ENCODE assay signal across 18 cellular contexts in genomic region chr15:40449275-40449674, GRCh38. TPM values are rescaled to one million over a fixed set of nuclear protein-coding genes. Genes with fewer than 3 reads are reported as not detected.
DNase-seq lines count a peak whose midpoint lies in the region; ATAC-seq and TF ChIP-seq lines count a peak whose summit lies in the region.
"Had no signal": no experiment of that assay in that cellular context is flagged by ENCODE, and none has a peak within 500 bp of the region (broad histone marks: within the 10 kb centered on the region; RNA-seq: fewer than 3 reads in every experiment).

No MANE protein-coding gene starts in this region.

- H3K27me3 Mint-ChIP-seq in central memory CD8-positive, alpha-beta T cell: no peaks in the 10 kb centered on the region
- H3K27me3 Mint-ChIP-seq: naive B cell had no signal

- H3K27ac ChIP-seq in IMR-90 (ENCODE audit: insufficient read depth, low read length) (no peak overlapping the region), mesodermal cell (ENCODE audit: low read depth, low read length, severe bottlenecking) (peak overlapping the region; percentile 18)
- H3K27ac ChIP-seq: C4-2B, epithelial cell of prostate, hepatocyte, PC-9 had no signal

- peak overlapping the region; percentile 79 for H3K27ac Mint-ChIP-seq in central memory CD8-positive, alpha-beta T cell (ENCODE audit: low read depth)

- CTCF ChIA-PET in IMR-90 (lab: Yijun Ruan, JAX): interaction anchor here (1.0 kb wide), 1 partner anchor 10 kb away, joined by 3 read pairs; no protein-coding TSS in a partner anchor

- H3K18ac ChIP-seq in IMR-90 (ENCODE audit: low read depth, low read length): no peak overlapping the region

- no peak for TF ChIP-seq RAD21 in IMR-90 (IDR thresholded peaks at IDR 0.05; ENCODE audit: low read length)

- dilution Hi-C loops in IMR-90 (cut with HindIII; ENCODE audit: low sequenced_read_pairs, unreplicated experiment): no loop called here

- H3K36me3 ChIP-seq in IMR-90 (ENCODE audit: control insufficient read depth, insufficient read depth, low read length) (no peaks in the 10 kb centered on the region), mesodermal cell (ENCODE audit: control insufficient read depth, insufficient read depth, low read length) (peaks cover 2% of the 10 kb centered on the region)

- H3K36me3 Mint-ChIP-seq in central memory CD8-positive, alpha-beta T cell (ENCODE audit: insufficient read depth): peaks cover 1% of the 10 kb centered on the region
- H3K36me3 Mint-ChIP-seq: naive B cell had no signal

- H4K8ac ChIP-seq in IMR-90 (ENCODE audit: low read depth in 2 of 2, low read length in 2 of 2): no peak overlapping the region

- peaks cover 72% of the 10 kb centered on the region for H3K4me1 Mint-ChIP-seq in central memory CD8-positive, alpha-beta T cell

- POLR2A ChIA-PET in IMR-90 (lab: Charles Lee; ENCODE audit: unreplicated experiment): no interaction called here

- in situ Hi-C loops in IMR-90 (cut with MboI; ENCODE audit: low sequenced_read_pairs): no loop called here

- H4K5ac ChIP-seq in IMR-90 (ENCODE audit: low read depth, low read length): no peak overlapping the region

- H3K4me1 ChIP-seq in IMR-90 (ENCODE audit: control insufficient read depth, insufficient read depth, low read length): peaks cover 12% of the 10 kb centered on the region
- peaks cover 42% of the 10 kb centered on the region for H3K4me1 ChIP-seq in mesodermal cell (ENCODE audit: control insufficient read depth, insufficient read depth, low read length, poor library complexity, severe bottlenecking)

- no peak overlapping the region for H3K4me3 ChIP-seq in IMR-90 (ENCODE audit: insufficient read depth, low read depth, low read length)
- no peak overlapping the region for H3K4me3 ChIP-seq in mesodermal cell (ENCODE audit: extremely low read depth, insufficient read depth, low read length, poor library complexity, severe bottlenecking)
- H3K4me3 ChIP-seq: hepatocyte, PC-9 had no signal

- H3K27me3 ChIP-seq in IMR-90 (ENCODE audit: control insufficient read depth, insufficient read depth, low read length): no peaks in the 10 kb centered on the region
- H3K27me3 ChIP-seq: hepatocyte had no signal

- no peak overlapping the region for H2BK20ac ChIP-seq in IMR-90 (ENCODE audit: low read depth, low read length)

- H3K4me3 Mint-ChIP-seq in central memory CD8-positive, alpha-beta T cell: no peak overlapping the region
- H3K4me3 Mint-ChIP-seq: naive B cell had no signal

- H4K91ac ChIP-seq in IMR-90 (ENCODE audit: insufficient read depth, low read depth, low read length): no peak overlapping the region

- H3K56ac ChIP-seq in IMR-90 (ENCODE audit: extremely low read depth, insufficient read depth, low read length): no peak overlapping the region

- no peak overlapping the region for H3K23ac ChIP-seq in IMR-90 (ENCODE audit: low read depth, low read length)

- no peak for TF ChIP-seq POLR2A in IMR-90 (IDR thresholded peaks at IDR 0.05; ENCODE audit: low read depth, low read length)

- H3K14ac ChIP-seq in IMR-90 (replicated peaks; ENCODE audit: low read depth, low read length): no peak overlapping the region

- no peak overlapping the region for H2BK120ac ChIP-seq in IMR-90 (ENCODE audit: low read depth, low read length)

- TF ChIP-seq CTCF in IMR-90 (conservative IDR thresholded peaks at IDR 0.05; ENCODE audit: low read depth, low read length): no peak

- ATAC-seq in IMR-90 (ENCODE audit: low read depth) (peak; percentile 49), GM19395 (IDR thresholded peaks at IDR 0.05; ENCODE audit: unreplicated experiment) (no peak), GM19324 (IDR thresholded peaks at IDR 0.05; ENCODE audit: low FRiP score, unreplicated experiment) (no peak), HG02938 (IDR thresholded peaks at IDR 0.05; ENCODE audit: unreplicated experiment) (no peak)
- no peak for ATAC-seq in central memory CD8-positive, alpha-beta T cell (replicated peaks; ENCODE audit: extremely low read depth, poor library complexity, severe bottlenecking)
- ATAC-seq: left lobe of liver had no signal

- intact Hi-C loops in IMR-90 (cut with micrococcal nuclease): no loop called here

- peak; percentile 72 for DNase-seq in EH (ENCODE audit: low read depth)
- DNase-seq in IMR-90: peak; percentile 41
- no peak for DNase-seq in central memory CD8-positive, alpha-beta T cell (ENCODE audit: low spot score in 2 of 2)
- no peak for DNase-seq in NCI-H1105 (lab: John Stamatoyannopoulos, UW)
- DNase-seq: activated CD4-positive, CD25-positive, alpha-beta regulatory T cell treated with anti-CD3 and anti-CD28 coated beads, Interleukin-2, amount 50 U/mL, for 72 hours; activated CD8-positive, alpha-beta memory T cell treated with anti-CD3 and anti-CD28 coated beads, Interleukin-2, amount 50 U/mL, for 48 hours; naive B cell; NCI-H1048; NCI-H446 treated with DMSO at 0.1 percent for 48 hours; PC-9 had no signal

- no peaks in the 10 kb centered on the region for H3K9me3 Mint-ChIP-seq in central memory CD8-positive, alpha-beta T cell
- H3K9me3 Mint-ChIP-seq: naive B cell had no signal

- H3K9me1 ChIP-seq in IMR-90 (ENCODE audit: insufficient read depth, low read length): peaks cover 19% of the 10 kb centered on the region

- H3K9me3 ChIP-seq in IMR-90 (ENCODE audit: control insufficient read depth, insufficient read depth, low read length) (no peaks in the 10 kb centered on the region), mesodermal cell (ENCODE audit: control insufficient read depth, low read length) (no peaks in the 10 kb centered on the region)

- BruUV-seq in IMR-90 (replicated peaks; lab: Mats Ljungman, UMichigan): no TSS peak

- no peak overlapping the region for H3K4me2 ChIP-seq in IMR-90 (ENCODE audit: low read depth, low read length)
- H3K4me2 ChIP-seq: hepatocyte, PC-9 had no signal

- no peak overlapping the region for H3K9ac ChIP-seq in IMR-90 (ENCODE audit: low read depth, low read length)

- peaks cover 38 to 83% of the 10 kb centered on the region in 2 experiments for H3K79me1 ChIP-seq in IMR-90 (ENCODE audit: low read depth in 1 of 2, low read length in 2 of 2)

- no peak overlapping the region for H3K4ac ChIP-seq in IMR-90 (ENCODE audit: low read depth, low read length)

- no peak overlapping the region for H2BK5ac ChIP-seq in IMR-90 (ENCODE audit: low read depth, low read length, poor library complexity, severe bottlenecking)

- H2AK5ac ChIP-seq in IMR-90 (ENCODE audit: low read depth, low read length): no peak overlapping the region

- no peak overlapping the region for H2AFZ ChIP-seq in IMR-90 (replicated peaks; ENCODE audit: low read length, poor library complexity)
- H2AFZ ChIP-seq: hepatocyte, PC-9 had no signal

- peaks cover 78% of the 10 kb centered on the region for H4K20me1 ChIP-seq in IMR-90 (ENCODE audit: insufficient read depth, low read length)

- no peak overlapping the region for H2BK15ac ChIP-seq in IMR-90 (ENCODE audit: low read depth, low read length)

- no peak overlapping the region for H2AK9ac ChIP-seq in IMR-90 (replicated peaks; ENCODE audit: low read depth, low read length, poor library complexity)

TF ChIP-seq in IMR-90, 13 proteins besides CTCF, POLR2A, EP300 and RAD21:
- TF ChIP-seq SMC3 (IDR thresholded peaks at IDR 0.05; ENCODE audit: low read depth, low read length): no peak
- TF ChIP-seq FOS (IDR thresholded peaks at IDR 0.05; ENCODE audit: low read depth, low read length): peak; percentile 30; the same call in 1 of the 2 replicates

RNA-seq across cellular contexts. Expression of gene BAHD1, which starts 8.5 kb away (rescaled TPM):
- total RNA-seq in IMR-90 (2012; rRNA removed): 3.0 and 3.6 TPM in 2 replicates
- 8.1 and 8.7 TPM in 2 replicates for polyA plus RNA-seq in IMR-90 (2012; rRNA removed)
- 6.7 and 8.5 TPM in 2 replicates for polyA plus RNA-seq in IMR-90 (2012; cell fraction: cytosol; rRNA removed)
- polyA plus RNA-seq in IMR-90 (2012; cell fraction: nucleus; rRNA removed; ENCODE audit: low replicate concordance): 16.1 and 18.7 TPM in 2 replicates
- 17.0 TPM for polyA plus RNA-seq in mesodermal cell (2013, experiment 1 of 2)
- polyA plus RNA-seq in mesodermal cell (2013, experiment 2 of 2): 13.6 TPM

RNA-seq across cellular contexts. Expression of gene CHST14, which starts 21.5 kb away (rescaled TPM):
- total RNA-seq in IMR-90 (2012; rRNA removed): 3.3 and 3.8 TPM in 2 replicates
- 19.5 and 20.6 TPM in 2 replicates for polyA plus RNA-seq in IMR-90 (2012; rRNA removed)
- polyA plus RNA-seq in IMR-90 (2012; cell fraction: cytosol; rRNA removed): 14.8 and 30.7 TPM in 2 replicates
- 7.1 and 9.7 TPM in 2 replicates for polyA plus RNA-seq in IMR-90 (2012; cell fraction: nucleus; rRNA removed; ENCODE audit: low replicate concordance)
- polyA plus RNA-seq in mesodermal cell (2013, experiment 1 of 2): 37.1 TPM
- 33.7 TPM for polyA plus RNA-seq in mesodermal cell (2013, experiment 2 of 2)

RNA-seq across cellular contexts. Expression of gene IVD, which starts 43.7 kb away (rescaled TPM):
- total RNA-seq in IMR-90 (2012; rRNA removed): 27.5 and 31.7 TPM in 2 replicates
- polyA plus RNA-seq in IMR-90 (2012; rRNA removed): 38.3 and 41.1 TPM in 2 replicates
- polyA plus RNA-seq in IMR-90 (2012; cell fraction: cytosol; rRNA removed): 29.2 and 45.5 TPM in 2 replicates
- 59.4 and 93.2 TPM in 2 replicates for polyA plus RNA-seq in IMR-90 (2012; cell fraction: nucleus; rRNA removed; ENCODE audit: low replicate concordance)
- polyA plus RNA-seq in mesodermal cell (2013, experiment 1 of 2): 41.4 TPM
- polyA plus RNA-seq in mesodermal cell (2013, experiment 2 of 2): 33.8 TPM

Comparison
In these comparisons a context has a peak if more than half of its experiments do, and no peak if none do; other contexts are left out.
1. DNase-seq: peak in EH (single experiment) and IMR-90 (single experiment); none in central memory CD8-positive, alpha-beta T cell (0 of 2) and NCI-H1105 (single experiment).